Comparison of ENCODE assay signal across 19 cellular contexts in genomic region chr1:94973271-94973922, GRCh38. TPM values are rescaled to one million over a fixed set of nuclear protein-coding genes. Genes with fewer than 3 reads are reported as not detected.
DNase-seq lines count a peak whose midpoint lies in the region; ATAC-seq and TF ChIP-seq lines count a peak whose summit lies in the region.
"Had no signal": no experiment of that assay in that cellular context is flagged by ENCODE, and none has a peak within 500 bp of the region (broad histone marks: within the 10 kb centered on the region; RNA-seq: fewer than 3 reads in every experiment).

No MANE protein-coding gene starts in this region.

- H4K20me1 ChIP-seq in smooth muscle cell (ENCODE audit: low read depth), result no peaks in the 10 kb centered on the region

- peak overlapping the region; percentile 76 for H4K91ac ChIP-seq in mesenchymal stem cell (ENCODE audit: low read length)

- H2BK5ac ChIP-seq in mesenchymal stem cell (ENCODE audit: low read depth, low read length, poor library complexity, severe bottlenecking), result no peak overlapping the region

- H3K36me3 ChIP-seq in mesenchymal stem cell (ENCODE audit: control insufficient read depth in 1 of 2, insufficient read depth in 2 of 2, low read depth in 1 of 2, low read length in 2 of 2), result no peaks in the 10 kb centered on the region
- no peaks in the 10 kb centered on the region for H3K36me3 ChIP-seq in smooth muscle cell (ENCODE audit: low read depth)
- H3K36me3 ChIP-seq: HAP-1, MG63 had no signal

- DNase-seq in GM03348 (ENCODE audit: low spot score), result peak; percentile 48
- DNase-seq in coronary artery (ENCODE audit: low spot score), result no peak
- no peak for DNase-seq in mesenchymal stem cell
- no peak for DNase-seq in smooth muscle cell (lab: John Stamatoyannopoulos, UW; ENCODE audit: unreplicated experiment)
- no peak for DNase-seq in left lobe of liver (ENCODE audit: low spot score)
- DNase-seq in NCI-H1092 treated with DMSO at 0.1 percent for 48 hours (lab: John Stamatoyannopoulos, UW), result no peak
- DNase-seq in amniotic stem cell (lab: John Stamatoyannopoulos, UW), result no peak
- DNase-seq: activated CD8-positive, alpha-beta memory T cell treated with anti-CD3 and anti-CD28 coated beads for 24 hours; amygdala; dermis blood vessel endothelial cell; MG63; natural killer cell; NCI-H2029; NCI-H524; stimulated activated CD4-positive, alpha-beta T cell treated with anti-CD3 and anti-CD28 coated beads, Interleukin-4, amount 100 ng/mL, for 4 hours had no signal

- H3K4me1 ChIP-seq in mesenchymal stem cell (ENCODE audit: control insufficient read depth, insufficient read depth, low read depth, low read length), result peaks cover 8% of the 10 kb centered on the region
- peaks cover 21% of the 10 kb centered on the region for H3K4me1 ChIP-seq in smooth muscle cell (ENCODE audit: low read depth)

- H3K27ac ChIP-seq in coronary artery (peak overlapping the region; percentile 48 to 57), mesenchymal stem cell (ENCODE audit: low read length, poor library complexity, severe bottlenecking) (peak overlapping the region; percentile 26), smooth muscle cell (ENCODE audit: low read depth) (peak overlapping the region; percentile 99)
- H3K27ac ChIP-seq: VCaP had no signal

- ATAC-seq in left lobe of liver (no peak), GM21423 (IDR thresholded peaks at IDR 0.05; ENCODE audit: unreplicated experiment) (no peak)
- ATAC-seq: esophagus mucosa, natural killer cell had no signal

- H3K9me3 ChIP-seq in mesenchymal stem cell (ENCODE audit: control insufficient read depth, low read length) (no peaks in the 10 kb centered on the region), smooth muscle cell (replicated peaks; ENCODE audit: low read depth) (no peaks in the 10 kb centered on the region)
- H3K9me3 ChIP-seq: HAP-1, MG63 had no signal

- no peak overlapping the region for H2BK15ac ChIP-seq in mesenchymal stem cell (ENCODE audit: low read depth, poor library complexity, severe bottlenecking)

- H3K27me3 ChIP-seq in mesenchymal stem cell (ENCODE audit: control insufficient read depth in 1 of 2, insufficient read depth in 1 of 2, low read length in 2 of 2) (no peaks in the 10 kb centered on the region), smooth muscle cell (ENCODE audit: low read depth) (no peaks in the 10 kb centered on the region)
- H3K27me3 ChIP-seq: MG63 had no signal

- H4K8ac ChIP-seq in mesenchymal stem cell (ENCODE audit: low read length), result no peak overlapping the region

- H3K79me1 ChIP-seq in mesenchymal stem cell (replicated peaks; ENCODE audit: low read length, poor library complexity, severe bottlenecking), result no peaks in the 10 kb centered on the region

- 94% methylated on average over 8 of the region's 8 CpGs for WGBS in mesenchymal stem cell
- 87% methylated on average over 8 of the region's 8 CpGs for WGBS in smooth muscle cell (ENCODE audit: low lambda C conversion rate)

- H3F3A ChIP-seq in smooth muscle cell (ENCODE audit: low read depth), result peaks cover 12% of the 10 kb centered on the region

- TF ChIP-seq CTCF in coronary artery (IDR thresholded peaks at IDR 0.05), result no peak
- no peak for TF ChIP-seq CTCF in smooth muscle cell (IDR thresholded peaks at IDR 0.05; ENCODE audit: borderline replicate concordance, insufficient read depth, poor library complexity, severe bottlenecking)

- H2BK12ac ChIP-seq in mesenchymal stem cell (ENCODE audit: low read length in 2 of 2), result peak overlapping the region in 1 of 2 experiments; percentile 83

- peak overlapping the region in 1 of 2 experiments; percentile 2 for H3K18ac ChIP-seq in mesenchymal stem cell (ENCODE audit: low read depth in 1 of 2, low read length in 2 of 2)

- no peak overlapping the region for H3K14ac ChIP-seq in mesenchymal stem cell (ENCODE audit: low read length in 2 of 2)

- H2BK120ac ChIP-seq in mesenchymal stem cell (ENCODE audit: low read depth, low read length), result peak overlapping the region; percentile 43

- no peak overlapping the region for H2AFZ ChIP-seq in mesenchymal stem cell (ENCODE audit: low read depth, low read length)
- no peak overlapping the region for H2AFZ ChIP-seq in smooth muscle cell (ENCODE audit: low read depth)

- H3K4me3 ChIP-seq in coronary artery (no peak overlapping the region), mesenchymal stem cell (ENCODE audit: insufficient read depth in 1 of 2, low read depth in 1 of 2, low read length in 2 of 2) (no peak overlapping the region), smooth muscle cell (no peak overlapping the region)
- H3K4me3 ChIP-seq: HAP-1, MG63 had no signal

- H3K79me2 ChIP-seq in smooth muscle cell (ENCODE audit: low read depth), result no peaks in the 10 kb centered on the region

- H3K4ac ChIP-seq in mesenchymal stem cell (ENCODE audit: low read depth in 1 of 2, low read length in 2 of 2), result no peak overlapping the region

- H3K9ac ChIP-seq in mesenchymal stem cell (ENCODE audit: low read length) (peak overlapping the region; percentile 50), smooth muscle cell (ENCODE audit: low read depth) (peak overlapping the region; percentile 87)

- H2AK5ac ChIP-seq in mesenchymal stem cell (ENCODE audit: low read length, severe bottlenecking), result peak overlapping the region; percentile 98

- no peak overlapping the region for H3K4me2 ChIP-seq in mesenchymal stem cell (ENCODE audit: low read length, poor library complexity, severe bottlenecking)
- peak overlapping the region; percentile 80 for H3K4me2 ChIP-seq in smooth muscle cell

- H3K23ac ChIP-seq in mesenchymal stem cell (ENCODE audit: low read length in 2 of 2), result no peak overlapping the region

RNA-seq across cellular contexts. Expression of gene CNN3, which starts 46.5 kb away (rescaled TPM):
- 226 TPM for polyA plus RNA-seq in mesenchymal stem cell (2013, experiment 1 of 2)
- 232 TPM for polyA plus RNA-seq in mesenchymal stem cell (2013, experiment 2 of 2)
- total RNA-seq in smooth muscle cell, result 467 and 525 TPM in 2 replicates
- polyA plus RNA-seq in smooth muscle cell, result 545 and 633 TPM in 2 replicates
- total RNA-seq in left lobe of liver, result 80.2 TPM

Comparison
In these comparisons a context has a peak if more than half of its experiments do, and no peak if none do; other contexts are left out.
1. H3K27ac ChIP-seq: peak in every context shown above with its lines; median percentile 99 in smooth muscle cell; 52 in coronary artery; 26 in mesenchymal stem cell.